Comparison of ENCODE assay signal across 8 cellular contexts in the genomic region with DNA sequence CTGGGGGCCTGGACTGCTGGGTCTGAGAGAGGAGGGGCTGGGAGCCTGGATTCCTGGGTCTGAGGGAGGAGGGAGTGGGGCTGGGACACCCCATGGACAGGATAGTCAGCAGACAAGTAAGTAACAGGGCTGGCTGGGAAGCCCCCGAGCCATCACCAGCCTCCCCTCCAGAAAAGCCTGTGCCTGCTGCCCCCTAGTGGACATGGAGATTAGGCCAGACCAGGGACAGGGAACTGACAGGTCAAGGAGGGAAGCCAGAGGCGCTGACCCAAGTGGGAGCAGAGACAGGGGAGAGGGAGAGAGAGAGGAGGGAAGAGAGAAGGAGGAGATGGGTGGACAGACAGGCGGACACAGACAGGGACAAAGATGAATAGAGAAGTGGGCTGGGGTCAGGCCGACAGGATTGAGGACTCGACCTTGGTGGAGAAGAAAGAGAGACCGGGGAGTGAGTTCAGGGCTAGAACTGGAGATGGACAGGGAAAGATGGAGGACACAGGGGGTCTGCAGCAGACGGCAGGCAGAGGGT. TPM values are rescaled to one million over a fixed set of nuclear protein-coding genes. Genes with fewer than 3 reads are reported as not detected.
DNase-seq lines count a peak whose midpoint lies in the region; ATAC-seq, FAIRE-seq and TF ChIP-seq lines count a peak whose summit lies in the region.

No MANE protein-coding gene starts in this region.

- H3K4me1 ChIP-seq in BLaER1, result peaks cover 67% of the 10 kb centered on the region

- no peaks in the 10 kb centered on the region for H4K20me1 ChIP-seq in BLaER1

- peak overlapping the region; percentile 20 for H3K27ac ChIP-seq in BLaER1

- H3K27me3 ChIP-seq in BLaER1, result peaks cover 44% of the 10 kb centered on the region

- no peak overlapping the region for H3K9ac ChIP-seq in BLaER1

- no peaks in the 10 kb centered on the region for H3K36me3 ChIP-seq in BLaER1

- peak; percentile 50 for ATAC-seq in effector memory CD8-positive, alpha-beta T cell (replicated peaks)
- peak; percentile 80 to 82 for ATAC-seq in stimulated activated naive B cell treated with anti-CD40 and anti-IgM and Interleukin-4, amounts not matched to agents 10 μg/mL and 1 μg/mL and 100 μg/mL, for 72 hours (replicated peaks)
- ATAC-seq in HG02678 (IDR thresholded peaks at IDR 0.05; ENCODE audit: unreplicated experiment), result no peak

- DNase-seq in H54 (ENCODE audit: insufficient read length, low spot score), result peak; percentile 97
- DNase-seq in NCI-H82 treated with DMSO at 0.1 percent for 48 hours (lab: John Stamatoyannopoulos, UW; ENCODE audit: unreplicated experiment), result peak; percentile 66
- peak; percentile 58 to 61 for DNase-seq in activated CD8-positive, alpha-beta memory T cell treated with anti-CD3 and anti-CD28 coated beads for 1 hour (ENCODE audit: extremely low read depth in 1 of 2, low read depth in 1 of 2)
- DNase-seq in effector memory CD8-positive, alpha-beta T cell, result peak; percentile 77 to 80 (median 77)
- peak; percentile 49 for DNase-seq in mucosa of gallbladder (ENCODE audit: low spot score)
- DNase-seq in stimulated activated naive B cell treated with anti-CD40 and anti-IgM and Interleukin-4, amounts not matched to agents 10 μg/mL and 1 μg/mL and 100 μg/mL, for 72 hours, result peak; percentile 79

- peak overlapping the region; percentile 80 to 91 for H3K27ac Mint-ChIP-seq in effector memory CD8-positive, alpha-beta T cell
- H3K27ac Mint-ChIP-seq in stimulated activated naive B cell treated with anti-CD40 and anti-IgM and Interleukin-4, amounts not matched to agents 10 μg/mL and 1 μg/mL and 100 μg/mL, for 72 hours, result peak overlapping the region; percentile 73

- H3K27me3 Mint-ChIP-seq in effector memory CD8-positive, alpha-beta T cell, result peaks cover 18 to 36% of the 10 kb centered on the region in 2 donors
- H3K27me3 Mint-ChIP-seq in stimulated activated naive B cell treated with anti-CD40 and anti-IgM and Interleukin-4, amounts not matched to agents 10 μg/mL and 1 μg/mL and 100 μg/mL, for 72 hours, result peaks cover 5 to 7% of the 10 kb centered on the region in 2 donors

- FAIRE-seq in H54 (lab: Jason Lieb, UNC), result no peak

- H3K4me3 ChIP-seq in BLaER1, result no peak overlapping the region

- no peaks in the 10 kb centered on the region for H3K9me3 ChIP-seq in BLaER1

- H3K4me1 Mint-ChIP-seq in effector memory CD8-positive, alpha-beta T cell (ENCODE audit: low read depth in 2 of 2), result peaks cover 38 to 47% of the 10 kb centered on the region in 2 donors
- peaks cover 54 to 79% of the 10 kb centered on the region in 2 donors for H3K4me1 Mint-ChIP-seq in stimulated activated naive B cell treated with anti-CD40 and anti-IgM and Interleukin-4, amounts not matched to agents 10 μg/mL and 1 μg/mL and 100 μg/mL, for 72 hours

- peak overlapping the region; percentile 47 for H3K4me2 ChIP-seq in BLaER1

- no peaks in the 10 kb centered on the region for H3K9me3 Mint-ChIP-seq in effector memory CD8-positive, alpha-beta T cell
- H3K9me3 Mint-ChIP-seq in stimulated activated naive B cell treated with anti-CD40 and anti-IgM and Interleukin-4, amounts not matched to agents 10 μg/mL and 1 μg/mL and 100 μg/mL, for 72 hours, result no peaks in the 10 kb centered on the region

- no peak for TF ChIP-seq POLR2A in H54 (IDR thresholded peaks at IDR 0.05; ENCODE audit: low read depth, low read length)

- peak overlapping the region in 1 of 2 donors; percentile 27 for H3K4me3 Mint-ChIP-seq in effector memory CD8-positive, alpha-beta T cell
- H3K4me3 Mint-ChIP-seq in stimulated activated naive B cell treated with anti-CD40 and anti-IgM and Interleukin-4, amounts not matched to agents 10 μg/mL and 1 μg/mL and 100 μg/mL, for 72 hours, result peak overlapping the region; percentile 1 to 10

- peaks cover 12% of the 10 kb centered on the region for H3K36me3 Mint-ChIP-seq in effector memory CD8-positive, alpha-beta T cell (ENCODE audit: insufficient read depth)
- peaks cover under 1 to 2% of the 10 kb centered on the region in 2 donors for H3K36me3 Mint-ChIP-seq in stimulated activated naive B cell treated with anti-CD40 and anti-IgM and Interleukin-4, amounts not matched to agents 10 μg/mL and 1 μg/mL and 100 μg/mL, for 72 hours

RNA-seq across cellular contexts. Expression of a gene that starts 6.7 kb away (rescaled TPM):
- total RNA-seq in mucosa of gallbladder, result 3.4 TPM

RNA-seq across cellular contexts. Expression of a gene that starts 24.2 kb away (rescaled TPM):
- total RNA-seq in mucosa of gallbladder, result 188 TPM

RNA-seq across cellular contexts. Expression of a gene that starts 51.9 kb away (rescaled TPM):
- 115 TPM for total RNA-seq in mucosa of gallbladder

RNA-seq across cellular contexts. Expression of a gene that starts 57.8 kb away (rescaled TPM):
- total RNA-seq in mucosa of gallbladder, result 0.32 TPM

RNA-seq across cellular contexts. Expression of a gene that starts 59.1 kb away (rescaled TPM):
- 0.60 TPM for total RNA-seq in mucosa of gallbladder
